Comparison of ENCODE assay signal across 28 cellular contexts in the genomic region with DNA sequence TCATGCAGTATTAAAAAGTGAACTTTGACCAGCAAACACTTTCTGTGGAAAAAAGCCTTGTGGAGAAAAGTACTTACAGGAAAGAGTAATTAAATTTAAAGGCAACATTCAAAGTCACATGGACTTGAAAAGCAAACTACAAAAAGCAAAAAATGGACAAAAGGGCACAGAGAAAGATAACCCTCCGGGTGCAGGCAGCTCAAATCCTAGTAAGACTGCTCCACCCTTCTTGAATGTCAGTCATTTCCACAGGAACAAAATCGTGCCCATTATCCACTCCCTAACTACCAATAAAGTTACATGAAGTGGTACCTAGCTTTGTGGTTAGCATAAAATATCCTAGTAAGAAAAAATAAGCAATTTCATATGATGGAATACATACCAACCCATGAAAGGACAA.
"Had no signal": no experiment of that assay in that cellular context is flagged by ENCODE, and none has a peak within 500 bp of the region (broad histone marks: within the 10 kb centered on the region; RNA-seq: fewer than 3 reads in every experiment).

No MANE protein-coding gene starts in this region.

- H3K27me3 Mint-ChIP-seq: type B pancreatic cell had no signal

- H3K4me3 Mint-ChIP-seq: naive B cell; natural killer cell; nephron progenitor cell; stimulated activated memory B cell treated with anti-CD40 and anti-IgM and Interleukin-4, amounts not matched to agents 10 μg/mL and 1 μg/mL and 100 μg/mL, for 72 hours; stimulated activated naive CD8-positive, alpha-beta T cell treated with anti-CD3 and anti-CD28 coated beads, Interleukin-15, amount 100 ng/mL, for 72 hours; type B pancreatic cell had no signal

- H3K9me3 Mint-ChIP-seq: naive B cell; natural killer cell; nephron progenitor cell; stimulated activated memory B cell treated with anti-CD40 and anti-IgM and Interleukin-4, amounts not matched to agents 10 μg/mL and 1 μg/mL and 100 μg/mL, for 72 hours; stimulated activated naive CD8-positive, alpha-beta T cell treated with anti-CD3 and anti-CD28 coated beads, Interleukin-15, amount 100 ng/mL, for 72 hours had no signal

- H3K4me3 ChIP-seq: left lung, lower lobe of right lung, pancreas, prostate gland, smooth muscle cell, tibial nerve, uterus had no signal

- H3K27ac ChIP-seq: left lung, lower lobe of right lung, pancreas, prostate gland, tibial nerve, uterus had no signal

- H3K4me1 Mint-ChIP-seq: natural killer cell had no signal

- H3K4me2 ChIP-seq: smooth muscle cell had no signal

- H3K27me3 ChIP-seq: left lung, pancreas, tibial nerve, uterus had no signal

- H3K27ac Mint-ChIP-seq: naive B cell; natural killer cell; nephron progenitor cell; stimulated activated memory B cell treated with anti-CD40 and anti-IgM and Interleukin-4, amounts not matched to agents 10 μg/mL and 1 μg/mL and 100 μg/mL, for 72 hours; stimulated activated naive CD8-positive, alpha-beta T cell treated with anti-CD3 and anti-CD28 coated beads, Interleukin-15, amount 100 ng/mL, for 72 hours; type B pancreatic cell had no signal

- H3K4me1 ChIP-seq: left lung, prostate gland, uterus had no signal

- ATAC-seq: left cardiac atrium; left lung; lower lobe of right lung; natural killer cell; pancreas; stimulated activated memory B cell treated with anti-CD40 and anti-IgM and Interleukin-4, amounts not matched to agents 10 μg/mL and 1 μg/mL and 100 μg/mL, for 72 hours; stimulated activated naive CD8-positive, alpha-beta T cell treated with anti-CD3 and anti-CD28 coated beads, Interleukin-15, amount 100 ng/mL, for 72 hours had no signal

- DNase-seq: hippocampal formation; kidney glomerular epithelial cell; left cardiac atrium; left lung; lower lobe of right lung; mammary epithelial cell; mesenchymal stem cell; naive B cell; natural killer cell; nephron progenitor cell; nucleus accumbens; pancreas; posterior cingulate gyrus; right cardiac atrium; stimulated activated CD4-positive, alpha-beta T cell treated with anti-CD3 and anti-CD28 coated beads, Interleukin-1b, Interleukin-23, amount 100 ng/mL, for 48 hours; stimulated activated CD4-positive, alpha-beta T cell treated with anti-CD3 and anti-CD28 coated beads, Interleukin-2, amount 100 ng/mL, for 48 hours; stimulated activated CD4-positive, alpha-beta T cell treated with anti-CD3 and anti-CD28 coated beads, Interleukin-4, amount 100 ng/mL, for 4 hours; stimulated activated CD8-positive, alpha-beta memory T cell treated with anti-CD3 and anti-CD28 coated beads, Interleukin-4, amount 100 ng/mL, for 48 hours; stimulated activated naive CD4-positive, alpha-beta T cell treated with Interleukin-2 at 50 U/mL for 16 hours; stimulated activated naive CD8-positive, alpha-beta T cell treated with anti-CD3 and anti-CD28 coated beads, Interleukin-15, amount 100 ng/mL, for 72 hours; substantia nigra; uterus had no signal

- H3K36me3 ChIP-seq: left lung, lower lobe of right lung, pancreas, prostate gland, tibial nerve, uterus had no signal

- H3K9me3 ChIP-seq: left lung, lower lobe of right lung, pancreas, prostate gland, tibial nerve, uterus had no signal

- H3K36me3 Mint-ChIP-seq: naive B cell; natural killer cell; stimulated activated memory B cell treated with anti-CD40 and anti-IgM and Interleukin-4, amounts not matched to agents 10 μg/mL and 1 μg/mL and 100 μg/mL, for 72 hours; type B pancreatic cell had no signal

- FAIRE-seq: keratinocyte, pancreas had no signal
